In the genomic region with DNA sequence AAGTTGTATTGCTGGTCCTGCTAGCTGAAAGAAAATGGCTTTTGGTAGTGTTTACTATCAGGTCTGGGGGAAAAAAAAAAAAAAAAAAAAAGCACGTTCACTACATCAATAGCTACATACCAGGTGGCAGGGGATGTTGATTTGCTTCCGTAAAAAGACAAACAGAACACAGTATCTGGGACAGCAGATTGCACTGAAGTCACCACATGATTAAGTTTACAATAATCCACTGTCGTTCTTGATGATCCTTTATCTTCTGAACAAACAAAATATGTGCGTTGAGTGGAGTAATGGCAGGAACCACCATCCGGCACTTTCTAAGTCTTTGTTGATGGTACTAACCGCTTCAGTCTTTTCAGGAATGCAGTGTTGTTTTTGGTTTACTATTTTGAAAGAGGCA, we compare ENCODE assay signal across 1 cellular context.
TF ChIP-seq lines count a peak whose summit lies in the region.

No MANE protein-coding gene starts in this region.

TF ChIP-seq in K562, 482 proteins besides CTCF, POLR2A, EP300 and RAD21 (continued from another document and continues in another):
- TF ChIP-seq, protein P1, sequence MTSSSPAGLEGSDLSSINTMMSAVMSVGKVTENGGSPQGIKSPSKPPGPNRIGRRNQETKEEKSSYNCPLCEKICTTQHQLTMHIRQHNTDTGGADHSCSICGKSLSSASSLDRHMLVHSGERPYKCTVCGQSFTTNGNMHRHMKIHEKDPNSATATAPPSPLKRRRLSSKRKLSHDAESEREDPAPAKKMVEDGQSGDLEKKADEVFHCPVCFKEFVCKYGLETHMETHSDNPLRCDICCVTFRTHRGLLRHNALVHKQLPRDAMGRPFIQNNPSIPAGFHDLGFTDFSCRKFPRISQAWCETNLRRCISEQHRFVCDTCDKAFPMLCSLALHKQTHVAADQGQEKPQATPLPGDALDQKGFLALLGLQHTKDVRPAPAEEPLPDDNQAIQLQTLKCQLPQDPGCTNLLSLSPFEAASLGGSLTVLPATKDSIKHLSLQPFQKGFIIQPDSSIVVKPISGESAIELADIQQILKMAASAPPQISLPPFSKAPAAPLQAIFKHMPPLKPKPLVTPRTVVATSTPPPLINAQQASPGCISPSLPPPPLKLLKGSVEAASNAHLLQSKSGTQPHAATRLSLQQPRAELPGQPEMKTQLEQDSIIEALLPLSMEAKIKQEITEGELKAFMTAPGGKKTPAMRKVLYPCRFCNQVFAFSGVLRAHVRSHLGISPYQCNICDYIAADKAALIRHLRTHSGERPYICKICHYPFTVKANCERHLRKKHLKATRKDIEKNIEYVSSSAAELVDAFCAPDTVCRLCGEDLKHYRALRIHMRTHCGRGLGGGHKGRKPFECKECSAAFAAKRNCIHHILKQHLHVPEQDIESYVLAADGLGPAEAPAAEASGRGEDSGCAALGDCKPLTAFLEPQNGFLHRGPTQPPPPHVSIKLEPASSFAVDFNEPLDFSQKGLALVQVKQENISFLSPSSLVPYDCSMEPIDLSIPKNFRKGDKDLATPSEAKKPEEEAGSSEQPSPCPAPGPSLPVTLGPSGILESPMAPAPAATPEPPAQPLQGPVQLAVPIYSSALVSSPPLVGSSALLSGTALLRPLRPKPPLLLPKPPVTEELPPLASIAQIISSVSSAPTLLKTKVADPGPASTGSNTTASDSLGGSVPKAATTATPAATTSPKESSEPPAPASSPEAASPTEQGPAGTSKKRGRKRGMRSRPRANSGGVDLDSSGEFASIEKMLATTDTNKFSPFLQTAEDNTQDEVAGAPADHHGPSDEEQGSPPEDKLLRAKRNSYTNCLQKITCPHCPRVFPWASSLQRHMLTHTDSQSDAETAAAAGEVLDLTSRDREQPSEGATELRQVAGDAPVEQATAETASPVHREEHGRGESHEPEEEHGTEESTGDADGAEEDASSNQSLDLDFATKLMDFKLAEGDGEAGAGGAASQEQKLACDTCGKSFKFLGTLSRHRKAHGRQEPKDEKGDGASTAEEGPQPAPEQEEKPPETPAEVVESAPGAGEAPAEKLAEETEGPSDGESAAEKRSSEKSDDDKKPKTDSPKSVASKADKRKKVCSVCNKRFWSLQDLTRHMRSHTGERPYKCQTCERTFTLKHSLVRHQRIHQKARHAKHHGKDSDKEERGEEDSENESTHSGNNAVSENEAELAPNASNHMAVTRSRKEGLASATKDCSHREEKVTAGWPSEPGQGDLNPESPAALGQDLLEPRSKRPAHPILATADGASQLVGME (CRISPR knock-in tag; IDR thresholded peaks at IDR 0.05), result no peak
- TF ChIP-seq HMG20B (CRISPR knock-in tag; IDR thresholded peaks at IDR 0.05), result no peak
- no peak for TF ChIP-seq RBM39 (optimal IDR thresholded peaks at IDR 0.05; ENCODE audit: low read depth, low read length)
- TF ChIP-seq, protein P2, sequence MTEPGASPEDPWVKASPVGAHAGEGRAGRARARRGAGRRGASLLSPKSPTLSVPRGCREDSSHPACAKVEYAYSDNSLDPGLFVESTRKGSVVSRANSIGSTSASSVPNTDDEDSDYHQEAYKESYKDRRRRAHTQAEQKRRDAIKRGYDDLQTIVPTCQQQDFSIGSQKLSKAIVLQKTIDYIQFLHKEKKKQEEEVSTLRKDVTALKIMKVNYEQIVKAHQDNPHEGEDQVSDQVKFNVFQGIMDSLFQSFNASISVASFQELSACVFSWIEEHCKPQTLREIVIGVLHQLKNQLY (CRISPR knock-in tag; conservative IDR thresholded peaks at IDR 0.05), result no peak
- TF ChIP-seq, protein P3, sequence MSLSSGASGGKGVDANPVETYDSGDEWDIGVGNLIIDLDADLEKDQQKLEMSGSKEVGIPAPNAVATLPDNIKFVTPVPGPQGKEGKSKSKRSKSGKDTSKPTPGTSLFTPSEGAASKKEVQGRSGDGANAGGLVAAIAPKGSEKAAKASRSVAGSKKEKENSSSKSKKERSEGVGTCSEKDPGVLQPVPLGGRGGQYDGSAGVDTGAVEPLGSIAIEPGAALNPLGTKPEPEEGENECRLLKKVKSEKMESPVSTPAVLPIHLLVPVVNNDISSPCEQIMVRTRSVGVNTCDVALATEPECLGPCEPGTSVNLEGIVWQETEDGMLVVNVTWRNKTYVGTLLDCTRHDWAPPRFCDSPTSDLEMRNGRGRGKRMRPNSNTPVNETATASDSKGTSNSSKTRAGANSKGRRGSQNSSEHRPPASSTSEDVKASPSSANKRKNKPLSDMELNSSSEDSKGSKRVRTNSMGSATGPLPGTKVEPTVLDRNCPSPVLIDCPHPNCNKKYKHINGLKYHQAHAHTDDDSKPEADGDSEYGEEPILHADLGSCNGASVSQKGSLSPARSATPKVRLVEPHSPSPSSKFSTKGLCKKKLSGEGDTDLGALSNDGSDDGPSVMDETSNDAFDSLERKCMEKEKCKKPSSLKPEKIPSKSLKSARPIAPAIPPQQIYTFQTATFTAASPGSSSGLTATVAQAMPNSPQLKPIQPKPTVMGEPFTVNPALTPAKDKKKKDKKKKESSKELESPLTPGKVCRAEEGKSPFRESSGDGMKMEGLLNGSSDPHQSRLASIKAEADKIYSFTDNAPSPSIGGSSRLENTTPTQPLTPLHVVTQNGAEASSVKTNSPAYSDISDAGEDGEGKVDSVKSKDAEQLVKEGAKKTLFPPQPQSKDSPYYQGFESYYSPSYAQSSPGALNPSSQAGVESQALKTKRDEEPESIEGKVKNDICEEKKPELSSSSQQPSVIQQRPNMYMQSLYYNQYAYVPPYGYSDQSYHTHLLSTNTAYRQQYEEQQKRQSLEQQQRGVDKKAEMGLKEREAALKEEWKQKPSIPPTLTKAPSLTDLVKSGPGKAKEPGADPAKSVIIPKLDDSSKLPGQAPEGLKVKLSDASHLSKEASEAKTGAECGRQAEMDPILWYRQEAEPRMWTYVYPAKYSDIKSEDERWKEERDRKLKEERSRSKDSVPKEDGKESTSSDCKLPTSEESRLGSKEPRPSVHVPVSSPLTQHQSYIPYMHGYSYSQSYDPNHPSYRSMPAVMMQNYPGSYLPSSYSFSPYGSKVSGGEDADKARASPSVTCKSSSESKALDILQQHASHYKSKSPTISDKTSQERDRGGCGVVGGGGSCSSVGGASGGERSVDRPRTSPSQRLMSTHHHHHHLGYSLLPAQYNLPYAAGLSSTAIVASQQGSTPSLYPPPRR (CRISPR knock-in tag; IDR thresholded peaks at IDR 0.05; ENCODE audit: borderline replicate concordance), result 0 out of 2 replicates have a peak, but pooled peaks have one; percentile 87
- 0 out of 2 replicates have a peak, but pooled peaks have one; percentile 42 for TF ChIP-seq JUN (IDR thresholded peaks at IDR 0.05; ENCODE audit: borderline replicate concordance, low read depth, low read length)
- no peak for TF ChIP-seq JUN (CRISPR knock-in tag; IDR thresholded peaks at IDR 0.05; ENCODE audit: borderline replicate concordance)
- no peak for TF ChIP-seq MTF1 (CRISPR knock-in tag; IDR thresholded peaks at IDR 0.05; ENCODE audit: borderline replicate concordance)
- TF ChIP-seq, protein P4, sequence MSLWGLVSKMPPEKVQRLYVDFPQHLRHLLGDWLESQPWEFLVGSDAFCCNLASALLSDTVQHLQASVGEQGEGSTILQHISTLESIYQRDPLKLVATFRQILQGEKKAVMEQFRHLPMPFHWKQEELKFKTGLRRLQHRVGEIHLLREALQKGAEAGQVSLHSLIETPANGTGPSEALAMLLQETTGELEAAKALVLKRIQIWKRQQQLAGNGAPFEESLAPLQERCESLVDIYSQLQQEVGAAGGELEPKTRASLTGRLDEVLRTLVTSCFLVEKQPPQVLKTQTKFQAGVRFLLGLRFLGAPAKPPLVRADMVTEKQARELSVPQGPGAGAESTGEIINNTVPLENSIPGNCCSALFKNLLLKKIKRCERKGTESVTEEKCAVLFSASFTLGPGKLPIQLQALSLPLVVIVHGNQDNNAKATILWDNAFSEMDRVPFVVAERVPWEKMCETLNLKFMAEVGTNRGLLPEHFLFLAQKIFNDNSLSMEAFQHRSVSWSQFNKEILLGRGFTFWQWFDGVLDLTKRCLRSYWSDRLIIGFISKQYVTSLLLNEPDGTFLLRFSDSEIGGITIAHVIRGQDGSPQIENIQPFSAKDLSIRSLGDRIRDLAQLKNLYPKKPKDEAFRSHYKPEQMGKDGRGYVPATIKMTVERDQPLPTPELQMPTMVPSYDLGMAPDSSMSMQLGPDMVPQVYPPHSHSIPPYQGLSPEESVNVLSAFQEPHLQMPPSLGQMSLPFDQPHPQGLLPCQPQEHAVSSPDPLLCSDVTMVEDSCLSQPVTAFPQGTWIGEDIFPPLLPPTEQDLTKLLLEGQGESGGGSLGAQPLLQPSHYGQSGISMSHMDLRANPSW (CRISPR knock-in tag; IDR thresholded peaks at IDR 0.05), result no peak
- TF ChIP-seq LEF1 (IDR thresholded peaks at IDR 0.05), result 0 out of 2 replicates have a peak, but pooled peaks have one; percentile 21
- TF ChIP-seq TAF7 (tag; IDR thresholded peaks at IDR 0.05), result no peak
- no peak for TF ChIP-seq MCM7 (IDR thresholded peaks at IDR 0.05)
- peak; percentile 39 for TF ChIP-seq CCNT2 (IDR thresholded peaks at IDR 0.05; ENCODE audit: borderline replicate concordance, extremely low read depth, insufficient read length, low read depth, low read length)
- TF ChIP-seq ZNF384 (IDR thresholded peaks at IDR 0.05; ENCODE audit: low read depth, low read length), result peak; percentile 82; the same call in 1 of the 2 replicates
- no peak for TF ChIP-seq ZNF253 (CRISPR knock-in tag; conservative IDR thresholded peaks at IDR 0.05)
- TF ChIP-seq, protein P5, sequence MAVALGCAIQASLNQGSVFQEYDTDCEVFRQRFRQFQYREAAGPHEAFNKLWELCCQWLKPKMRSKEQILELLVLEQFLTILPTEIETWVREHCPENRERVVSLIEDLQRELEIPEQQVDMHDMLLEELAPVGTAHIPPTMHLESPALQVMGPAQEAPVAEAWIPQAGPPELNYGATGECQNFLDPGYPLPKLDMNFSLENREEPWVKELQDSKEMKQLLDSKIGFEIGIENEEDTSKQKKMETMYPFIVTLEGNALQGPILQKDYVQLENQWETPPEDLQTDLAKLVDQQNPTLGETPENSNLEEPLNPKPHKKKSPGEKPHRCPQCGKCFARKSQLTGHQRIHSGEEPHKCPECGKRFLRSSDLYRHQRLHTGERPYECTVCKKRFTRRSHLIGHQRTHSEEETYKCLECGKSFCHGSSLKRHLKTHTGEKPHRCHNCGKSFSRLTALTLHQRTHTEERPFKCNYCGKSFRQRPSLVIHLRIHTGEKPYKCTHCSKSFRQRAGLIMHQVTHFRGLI (CRISPR knock-in tag; IDR thresholded peaks at IDR 0.05), result no peak
- TF ChIP-seq PCBP1 (IDR thresholded peaks at IDR 0.05; ENCODE audit: low read depth, low read length, poor library complexity, severe bottlenecking), result no peak
- peak; percentile 51; the same call in 1 of the 2 replicates for TF ChIP-seq SMARCA4 (IDR thresholded peaks at IDR 0.05)
- TF ChIP-seq, protein P6, sequence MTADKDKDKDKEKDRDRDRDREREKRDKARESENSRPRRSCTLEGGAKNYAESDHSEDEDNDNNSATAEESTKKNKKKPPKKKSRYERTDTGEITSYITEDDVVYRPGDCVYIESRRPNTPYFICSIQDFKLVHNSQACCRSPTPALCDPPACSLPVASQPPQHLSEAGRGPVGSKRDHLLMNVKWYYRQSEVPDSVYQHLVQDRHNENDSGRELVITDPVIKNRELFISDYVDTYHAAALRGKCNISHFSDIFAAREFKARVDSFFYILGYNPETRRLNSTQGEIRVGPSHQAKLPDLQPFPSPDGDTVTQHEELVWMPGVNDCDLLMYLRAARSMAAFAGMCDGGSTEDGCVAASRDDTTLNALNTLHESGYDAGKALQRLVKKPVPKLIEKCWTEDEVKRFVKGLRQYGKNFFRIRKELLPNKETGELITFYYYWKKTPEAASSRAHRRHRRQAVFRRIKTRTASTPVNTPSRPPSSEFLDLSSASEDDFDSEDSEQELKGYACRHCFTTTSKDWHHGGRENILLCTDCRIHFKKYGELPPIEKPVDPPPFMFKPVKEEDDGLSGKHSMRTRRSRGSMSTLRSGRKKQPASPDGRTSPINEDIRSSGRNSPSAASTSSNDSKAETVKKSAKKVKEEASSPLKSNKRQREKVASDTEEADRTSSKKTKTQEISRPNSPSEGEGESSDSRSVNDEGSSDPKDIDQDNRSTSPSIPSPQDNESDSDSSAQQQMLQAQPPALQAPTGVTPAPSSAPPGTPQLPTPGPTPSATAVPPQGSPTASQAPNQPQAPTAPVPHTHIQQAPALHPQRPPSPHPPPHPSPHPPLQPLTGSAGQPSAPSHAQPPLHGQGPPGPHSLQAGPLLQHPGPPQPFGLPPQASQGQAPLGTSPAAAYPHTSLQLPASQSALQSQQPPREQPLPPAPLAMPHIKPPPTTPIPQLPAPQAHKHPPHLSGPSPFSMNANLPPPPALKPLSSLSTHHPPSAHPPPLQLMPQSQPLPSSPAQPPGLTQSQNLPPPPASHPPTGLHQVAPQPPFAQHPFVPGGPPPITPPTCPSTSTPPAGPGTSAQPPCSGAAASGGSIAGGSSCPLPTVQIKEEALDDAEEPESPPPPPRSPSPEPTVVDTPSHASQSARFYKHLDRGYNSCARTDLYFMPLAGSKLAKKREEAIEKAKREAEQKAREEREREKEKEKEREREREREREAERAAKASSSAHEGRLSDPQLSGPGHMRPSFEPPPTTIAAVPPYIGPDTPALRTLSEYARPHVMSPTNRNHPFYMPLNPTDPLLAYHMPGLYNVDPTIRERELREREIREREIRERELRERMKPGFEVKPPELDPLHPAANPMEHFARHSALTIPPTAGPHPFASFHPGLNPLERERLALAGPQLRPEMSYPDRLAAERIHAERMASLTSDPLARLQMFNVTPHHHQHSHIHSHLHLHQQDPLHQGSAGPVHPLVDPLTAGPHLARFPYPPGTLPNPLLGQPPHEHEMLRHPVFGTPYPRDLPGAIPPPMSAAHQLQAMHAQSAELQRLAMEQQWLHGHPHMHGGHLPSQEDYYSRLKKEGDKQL (CRISPR knock-in tag; IDR thresholded peaks at IDR 0.05; ENCODE audit: borderline replicate concordance), result no peak
